ENCODE assay signal across 13 cellular contexts in the genomic region with DNA sequence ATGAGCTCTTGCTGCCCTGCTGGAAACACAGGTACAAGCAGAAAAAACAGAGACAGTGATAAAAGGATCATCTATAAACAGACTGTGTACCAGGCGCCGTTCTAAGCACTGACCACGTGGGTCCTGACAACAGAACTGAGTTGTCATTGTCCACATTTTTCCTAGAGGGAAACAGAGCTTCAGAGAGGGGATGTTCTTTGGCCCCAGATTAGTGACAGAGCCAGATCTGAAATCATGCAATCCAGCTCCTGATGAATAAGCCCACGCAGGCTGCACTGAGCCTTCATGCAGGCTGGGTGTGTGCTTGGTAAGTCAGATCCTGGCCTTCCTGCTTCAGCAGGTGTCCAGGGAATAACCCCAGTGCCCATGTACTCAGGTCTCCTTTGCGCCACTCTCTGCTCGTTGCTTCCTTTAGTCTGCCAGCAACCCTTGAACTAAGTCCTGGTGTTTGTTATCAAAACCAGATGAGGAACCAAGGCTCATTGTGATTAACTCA. TPM values are rescaled to one million over a fixed set of nuclear protein-coding genes. Genes with fewer than 3 reads are reported as not detected.
DNase-seq lines count a peak whose midpoint lies in the region; ATAC-seq and TF ChIP-seq lines count a peak whose summit lies in the region.
"Had no signal": no experiment of that assay in that cellular context is flagged by ENCODE, and none has a peak within 500 bp of the region (broad histone marks: within the 10 kb centered on the region; RNA-seq: fewer than 3 reads in every experiment).

No MANE protein-coding gene starts in this region.

- peaks cover 95% of the 10 kb centered on the region for H3K4me1 ChIP-seq in CD8-positive, alpha-beta T cell (ENCODE audit: insufficient read depth, low read length)
- H3K4me1 ChIP-seq in Panc1 (ENCODE audit: control insufficient read depth, insufficient read depth, low read length) (peaks cover 21% of the 10 kb centered on the region), neuronal stem cell (ENCODE audit: control insufficient read depth in 2 of 2, insufficient read depth in 1 of 2, low read depth in 1 of 2, low read length in 2 of 2) (peaks cover 0 to 10% of the 10 kb centered on the region in 2 donors)
- H3K4me1 ChIP-seq: gastrocnemius medialis, HAP-1 had no signal

- H4K8ac ChIP-seq in neuronal stem cell (ENCODE audit: low read depth, low read length) = no peak overlapping the region

- H3K36me3 ChIP-seq in CD8-positive, alpha-beta T cell (ENCODE audit: insufficient read depth, low read length) = no peaks in the 10 kb centered on the region
- no peaks in the 10 kb centered on the region for H3K36me3 ChIP-seq in Panc1 (ENCODE audit: control insufficient read depth, insufficient read depth, low read length)
- no peaks in the 10 kb centered on the region for H3K36me3 ChIP-seq in neuronal stem cell (replicated peaks in 1 of 2; ENCODE audit: control insufficient read depth in 2 of 2, insufficient read depth in 2 of 2, low read length in 2 of 2)
- H3K36me3 ChIP-seq: gastrocnemius medialis, HAP-1, thoracic aorta had no signal

- no peaks in the 10 kb centered on the region for H3K79me1 ChIP-seq in neuronal stem cell (ENCODE audit: low read depth, low read length)

- peak overlapping the region; percentile 38 for H3K4me3 Mint-ChIP-seq in CD8-positive, alpha-beta T cell

- H3K9me3 ChIP-seq in CD8-positive, alpha-beta T cell (ENCODE audit: low read length) = no peaks in the 10 kb centered on the region
- H3K9me3 ChIP-seq in Panc1 (ENCODE audit: control insufficient read depth, insufficient read depth, low read depth, low read length) (no peaks in the 10 kb centered on the region), neuronal stem cell (replicated peaks in 1 of 2; ENCODE audit: control insufficient read depth in 2 of 2, insufficient read depth in 1 of 2, low read depth in 1 of 2, low read length in 2 of 2) (no peaks in the 10 kb centered on the region)
- H3K9me3 ChIP-seq: gastrocnemius medialis, HAP-1, thoracic aorta had no signal

- in situ Hi-C loops in Panc1 (cut with HindIII; ENCODE audit: low pct_unique_long_range_greater_than_20kb, low sequenced_read_pairs) = no loop called here

- intact Hi-C loops in CD8-positive, alpha-beta T cell (cut with DNase I, micrococcal nuclease) = no loop called here
- intact Hi-C loops in Panc1 (cut with micrococcal nuclease; ENCODE audit: unreplicated experiment) = no loop called here

- H3K27ac ChIP-seq in CD8-positive, alpha-beta T cell (ENCODE audit: low read depth, low read length) = no peak overlapping the region
- H3K27ac ChIP-seq in Panc1 (ENCODE audit: low read length) = peak overlapping the region; percentile 59
- no peak overlapping the region for H3K27ac ChIP-seq in neuronal stem cell (replicated peaks; ENCODE audit: low read length)
- no peak overlapping the region for H3K27ac ChIP-seq in RWPE1
- H3K27ac ChIP-seq: gastrocnemius medialis, thoracic aorta had no signal

- H3K18ac ChIP-seq in neuronal stem cell (ENCODE audit: low read length) = peak overlapping the region; percentile 52

- no peak overlapping the region for H3K14ac ChIP-seq in neuronal stem cell (ENCODE audit: low read length)

- H2BK120ac ChIP-seq in neuronal stem cell (ENCODE audit: low read depth, low read length) = no peak overlapping the region

- no CpG with 5 or more reads among the region's 6 CpGs for WGBS in neuronal stem cell (ENCODE audit: extremely low coverage in 2 of 2, insufficient read length in 2 of 2, insufficient replicate concordance in 1 of 2), 2 donors

- peaks cover 7% of the 10 kb centered on the region for H3K36me3 Mint-ChIP-seq in CD8-positive, alpha-beta T cell

- no peaks in the 10 kb centered on the region for H3K9me3 Mint-ChIP-seq in CD8-positive, alpha-beta T cell

- H3K4me3 ChIP-seq in CD8-positive, alpha-beta T cell (ENCODE audit: low read depth, low read length) = no peak overlapping the region
- H3K4me3 ChIP-seq in Panc1 (ENCODE audit: low read depth in 2 of 2, low read length in 2 of 2) (no peak overlapping the region), neuronal stem cell (ENCODE audit: low read length in 2 of 2) (no peak overlapping the region)
- H3K4me3 ChIP-seq: gastrocnemius medialis, HAP-1, thoracic aorta had no signal

- H3K23ac ChIP-seq in neuronal stem cell (ENCODE audit: low read depth, low read length, poor library complexity) = no peak overlapping the region

- no peak for TF ChIP-seq CTCF in CD8-positive, alpha-beta T cell (IDR thresholded peaks at IDR 0.05)
- no peak for TF ChIP-seq CTCF in Panc1 (IDR thresholded peaks at IDR 0.05)
- no peak for TF ChIP-seq CTCF in RWPE1 (conservative IDR thresholded peaks at IDR 0.05; ENCODE audit: low read depth)

- H3K27ac Mint-ChIP-seq in CD8-positive, alpha-beta T cell = peak overlapping the region; percentile 90

- peak overlapping the region; percentile 30 for H2BK12ac ChIP-seq in neuronal stem cell (ENCODE audit: low read length)

- no peak overlapping the region for H3K9ac ChIP-seq in neuronal stem cell (ENCODE audit: low read depth, low read length, poor library complexity)

- H3K27me3 Mint-ChIP-seq in CD8-positive, alpha-beta T cell (ENCODE audit: low read depth) = no peaks in the 10 kb centered on the region

- no peak overlapping the region for H2BK5ac ChIP-seq in neuronal stem cell (ENCODE audit: low read length)

- H3K4me1 Mint-ChIP-seq in CD8-positive, alpha-beta T cell (ENCODE audit: low read depth) = peaks cover 88% of the 10 kb centered on the region

- no peak overlapping the region for H2BK15ac ChIP-seq in neuronal stem cell (ENCODE audit: low read length)

- CTCF ChIA-PET in CD8-positive, alpha-beta T cell (lab: Charles Lee) = interaction anchor here (2.5 to 4.0 kb wide), 2 partner anchors 19 to 52 kb away, joined by 13 to 18 read pairs; no protein-coding TSS in a partner anchor
- CTCF ChIA-PET in Panc1 (lab: Charles Lee) = no interaction called here
- CTCF ChIA-PET in RWPE1 (lab: Yijun Ruan, JAX) = interaction anchor here (0.9 to 1.4 kb wide), 2 partner anchors 10 to 49 kb away, joined by 3 to 5 read pairs; no protein-coding TSS in a partner anchor

- H2AK5ac ChIP-seq in neuronal stem cell (ENCODE audit: low read depth, low read length) = no peak overlapping the region

- DNase-seq in CD8-positive, alpha-beta T cell = no peak
- DNase-seq in Panc1 (ENCODE audit: low read depth, low spot score) = no peak
- DNase-seq in neuronal stem cell (ENCODE audit: low spot score) = no peak
- no peak for DNase-seq in RWPE1 (ENCODE audit: low spot score)
- DNase-seq: activated CD8-positive, alpha-beta memory T cell treated with anti-CD3 and anti-CD28 coated beads for 24 hours; EL; gastrocnemius medialis; NCI-H446 treated with DMSO at 0.1 percent for 48 hours had no signal

- no peak overlapping the region for H2AFZ ChIP-seq in neuronal stem cell (ENCODE audit: low read length)

- no peak for ATAC-seq in CD8-positive, alpha-beta T cell
- ATAC-seq in Panc1 = no peak
- peak; percentile 9 for ATAC-seq in esophagus mucosa
- ATAC-seq in HG02885 (IDR thresholded peaks at IDR 0.05; ENCODE audit: poor library complexity, unreplicated experiment) = no peak
- ATAC-seq in GM19467 (IDR thresholded peaks at IDR 0.05; ENCODE audit: unreplicated experiment) = no peak
- ATAC-seq: gastrocnemius medialis had no signal

- POLR2A ChIA-PET in CD8-positive, alpha-beta T cell (lab: Charles Lee) = interaction anchor here (1.2 to 1.6 kb wide), 3 partner anchors 20 to 87 kb away, joined by 3 to 4 read pairs (median 3); a partner anchor contains a TSS
- POLR2A ChIA-PET in Panc1 (lab: Charles Lee) = no interaction called here
- POLR2A ChIA-PET in RWPE1 (lab: Yijun Ruan, JAX; ENCODE audit: low non-redundant PET) = no interaction called here

- no peaks in the 10 kb centered on the region for H3K27me3 ChIP-seq in CD8-positive, alpha-beta T cell (ENCODE audit: insufficient read depth, low read length)
- H3K27me3 ChIP-seq in Panc1 (ENCODE audit: control insufficient read depth, insufficient read depth, low read length) (no peaks in the 10 kb centered on the region), neuronal stem cell (ENCODE audit: control insufficient read depth in 3 of 3, insufficient read depth in 3 of 3, low read depth in 1 of 3, low read length in 3 of 3) (peaks cover 0 to 11% (median 0%) of the 10 kb centered on the region in 3 experiments)
- H3K27me3 ChIP-seq: gastrocnemius medialis had no signal

- H4K91ac ChIP-seq in neuronal stem cell (ENCODE audit: low read depth, low read length, poor library complexity) = no peak overlapping the region

- no TSS peak for BruUV-seq in Panc1 (replicated peaks; lab: Mats Ljungman, UMichigan)

- H3K4ac ChIP-seq in neuronal stem cell (ENCODE audit: low read length) = no peak overlapping the region

- H3K4me2 ChIP-seq in neuronal stem cell (ENCODE audit: insufficient read depth, low read length, poor library complexity, severe bottlenecking) = no peak overlapping the region

RNA-seq across cellular contexts. Expression of a gene that starts 22.8 kb away (rescaled TPM):
- total RNA-seq in CD8-positive, alpha-beta T cell = 100 to 1,000 TPM; 517 to 538 TPM
- total RNA-seq in Panc1 (2021; ENCODE audit: unreplicated experiment) (24.0 TPM), esophagus mucosa (4.6 TPM)
- 45.5 TPM for polyA plus RNA-seq in Panc1 (2012; ENCODE audit: insufficient read length)
- polyA plus RNA-seq in neuronal stem cell (2013, experiment 1 of 2) = 4.1 TPM
- polyA plus RNA-seq in neuronal stem cell (2013, experiment 2 of 2) = 4.2 TPM

Comparison
In these comparisons a context has a peak if more than half of its experiments do, and no peak if none do; other contexts are left out.
1. RNA of a gene that starts 22.8 kb away (total RNA-seq): 517 to 538 TPM in CD8-positive, alpha-beta T cell; 24.0 TPM in Panc1 (single experiment) and 4.6 TPM in esophagus mucosa (single experiment); every median in the first group is over 10 times any median in the second.